Comparison of ENCODE assay signal across 26 cellular contexts in genomic region chr1:109885589-109885988, GRCh38. TPM values are rescaled to one million over a fixed set of nuclear protein-coding genes. Genes with fewer than 3 reads are reported as not detected.
A peak's percentile ranks its signal among the peaks of the same experiment; 100 is the strongest.
DNase-seq lines count a peak whose midpoint lies in the region; ATAC-seq and TF ChIP-seq lines count a peak whose summit lies in the region.
"Had no signal": no experiment of that assay in that cellular context is flagged by ENCODE, and none has a peak within 500 bp of the region (broad histone marks: within the 10 kb centered on the region; RNA-seq: fewer than 3 reads in every experiment).

No MANE protein-coding gene starts in this region.

- no peak for TF ChIP-seq RAD21 in Ishikawa (IDR thresholded peaks at IDR 0.05; ENCODE audit: low read depth)

- TF ChIP-seq CTCF in CD14-positive monocyte (IDR thresholded peaks at IDR 0.05): no peak
- no peak for TF ChIP-seq CTCF in spleen (IDR thresholded peaks at IDR 0.05 in 8 of 11, conservative IDR thresholded peaks at IDR 0.05 in 3 of 11)
- TF ChIP-seq CTCF in stomach (IDR thresholded peaks at IDR 0.05): no peak

- H3K4me3 ChIP-seq in spleen (no peak overlapping the region), stomach (no peak overlapping the region)
- H3K4me3 ChIP-seq: breast epithelium, gastroesophageal sphincter, GM23248, hepatocyte, neural progenitor cell, right atrium auricular region, smooth muscle cell, vagina had no signal

- H3K4me3 Mint-ChIP-seq in CD14-positive monocyte: peak overlapping the region in 1 of 2 donors; percentile 8
- H3K4me3 Mint-ChIP-seq: activated naive CD4-positive, alpha-beta T cell treated with anti-CD3 and anti-CD28 coated beads, Interleukin-2, amount 50 U/mL, for 24 hours; neural progenitor cell; stimulated activated naive CD8-positive, alpha-beta T cell treated with anti-CD3 and anti-CD28 coated beads, Interleukin-15, Interleukin-2, amounts not matched to agents 100 ng/mL and 50 ng/mL, for 24 hours had no signal

- DNase-seq in CD14-positive monocyte (ENCODE audit: low spot score) (no peak), iris pigment epithelial cell (ENCODE audit: low read depth) (peak; percentile 27), spleen (no peak), middle frontal gyrus (ENCODE audit: extremely low spot score, low spot score) (no peak), stomach (no peak)
- DNase-seq in activated naive CD4-positive, alpha-beta T cell treated with anti-CD3 and anti-CD28 coated beads, Interleukin-2, amount 50 U/mL, for 72 hours (ENCODE audit: low spot score in 2 of 2): no peak
- DNase-seq: activated CD4-positive, alpha-beta T cell treated with anti-CD3 and anti-CD28 coated beads for 4 hours; anterior cingulate cortex; C1 segment of cervical spinal cord; GM23248; KBM-7; NCI-H1436; NCI-H2081 treated with DMSO at 0.1 percent for 48 hours; stimulated activated CD4-positive, alpha-beta T cell treated with anti-CD3 and anti-CD28 coated beads, Interleukin-1b, Interleukin-23, amount 100 ng/mL, for 48 hours; T1000; WERI-Rb-1 had no signal

- H3K27ac ChIP-seq in spleen: peak overlapping the region in 5 of 8 donors; percentile 80 to 91 (median 86)
- no peak overlapping the region for H3K27ac ChIP-seq in stomach
- H3K27ac ChIP-seq: gastroesophageal sphincter, GM23248, hepatocyte, neural progenitor cell, right atrium auricular region, vagina, WERI-Rb-1 had no signal

- H3K36me3 ChIP-seq in spleen (no peaks in the 10 kb centered on the region), stomach (no peaks in the 10 kb centered on the region)
- H3K36me3 ChIP-seq: breast epithelium, gastroesophageal sphincter, neural progenitor cell, right atrium auricular region, vagina, WERI-Rb-1 had no signal

- H3K4me1 ChIP-seq in spleen: peaks cover 17 to 80% (median 57%) of the 10 kb centered on the region in 6 donors
- H3K4me1 ChIP-seq in stomach: peaks cover 7 to 19% (median 16%) of the 10 kb centered on the region in 4 donors
- H3K4me1 ChIP-seq: breast epithelium had no signal

- 69 to 90% (median 83%) methylated on average over 3 of the region's 3 CpGs for WGBS in spleen, 5 donors
- WGBS in stomach, 5 donors: 56 to 80% (median 66%) methylated on average over 3 of the region's 3 CpGs

- TF ChIP-seq POLR2A in spleen (IDR thresholded peaks at IDR 0.05) (no peak), stomach (IDR thresholded peaks at IDR 0.05) (no peak)

- H3K36me3 Mint-ChIP-seq in CD14-positive monocyte: peaks cover 0 to 6% of the 10 kb centered on the region in 2 donors
- H3K36me3 Mint-ChIP-seq in activated naive CD4-positive, alpha-beta T cell treated with anti-CD3 and anti-CD28 coated beads, Interleukin-2, amount 50 U/mL, for 72 hours: no peaks in the 10 kb centered on the region
- H3K36me3 Mint-ChIP-seq: activated naive CD4-positive, alpha-beta T cell treated with anti-CD3 and anti-CD28 coated beads, Interleukin-2, amount 50 U/mL, for 24 hours; neural progenitor cell had no signal

- intact Hi-C loops in CD14-positive monocyte (cut with micrococcal nuclease) (no loop called here), spleen (cut with DNase I; ENCODE audit: low total_unique reads) (no loop called here), stomach (cut with DNase I; ENCODE audit: low total_unique reads) (no loop called here)

- H3K4me1 Mint-ChIP-seq in CD14-positive monocyte: peaks cover 59% of the 10 kb centered on the region

- H3K27me3 Mint-ChIP-seq in CD14-positive monocyte (ENCODE audit: low read depth in 3 of 3): peaks cover 4 to 21% (median 19%) of the 10 kb centered on the region in 3 donors
- H3K27me3 Mint-ChIP-seq: activated naive CD4-positive, alpha-beta T cell treated with anti-CD3 and anti-CD28 coated beads, Interleukin-2, amount 50 U/mL, for 24 hours; stimulated activated naive CD8-positive, alpha-beta T cell treated with anti-CD3 and anti-CD28 coated beads, Interleukin-15, Interleukin-2, amounts not matched to agents 100 ng/mL and 50 ng/mL, for 24 hours had no signal

- H3K27ac Mint-ChIP-seq in CD14-positive monocyte: peak overlapping the region in 4 of 7 donors; percentile 31 to 87 (median 58)
- no peak overlapping the region for H3K27ac Mint-ChIP-seq in activated naive CD4-positive, alpha-beta T cell treated with anti-CD3 and anti-CD28 coated beads, Interleukin-2, amount 50 U/mL, for 72 hours
- H3K27ac Mint-ChIP-seq: activated naive CD4-positive, alpha-beta T cell treated with anti-CD3 and anti-CD28 coated beads, Interleukin-2, amount 50 U/mL, for 24 hours; stimulated activated naive CD8-positive, alpha-beta T cell treated with anti-CD3 and anti-CD28 coated beads, Interleukin-15, Interleukin-2, amounts not matched to agents 100 ng/mL and 50 ng/mL, for 24 hours had no signal

- peaks cover 0 to 2% (median 0%) of the 10 kb centered on the region in 7 donors for H3K9me3 Mint-ChIP-seq in CD14-positive monocyte
- no peaks in the 10 kb centered on the region for H3K9me3 Mint-ChIP-seq in activated naive CD4-positive, alpha-beta T cell treated with anti-CD3 and anti-CD28 coated beads, Interleukin-2, amount 50 U/mL, for 72 hours
- H3K9me3 Mint-ChIP-seq: neural progenitor cell; stimulated activated naive CD8-positive, alpha-beta T cell treated with anti-CD3 and anti-CD28 coated beads, Interleukin-15, Interleukin-2, amounts not matched to agents 100 ng/mL and 50 ng/mL, for 24 hours had no signal

- H3K9me3 ChIP-seq in spleen (no peaks in the 10 kb centered on the region), stomach (no peaks in the 10 kb centered on the region)
- H3K9me3 ChIP-seq: breast epithelium, gastroesophageal sphincter, right atrium auricular region, vagina had no signal

- H3K27me3 ChIP-seq in spleen (replicated peaks in 1 of 7) (no peaks in the 10 kb centered on the region), stomach (no peaks in the 10 kb centered on the region)
- H3K27me3 ChIP-seq: breast epithelium, gastroesophageal sphincter, hepatocyte, neural progenitor cell, right atrium auricular region, vagina had no signal

- no peak for ATAC-seq in activated naive CD4-positive, alpha-beta T cell treated with anti-CD3 and anti-CD28 coated beads, Interleukin-2, amount 50 U/mL, for 72 hours
- ATAC-seq: gastroesophageal sphincter had no signal

- no peak for TF ChIP-seq EP300 in Ishikawa (IDR thresholded peaks at IDR 0.05; ENCODE audit: borderline replicate concordance)
- no peak for TF ChIP-seq EP300 in stomach (IDR thresholded peaks at IDR 0.05)

TF ChIP-seq in Ishikawa, 13 proteins besides CTCF, POLR2A, EP300 and RAD21:
- TF ChIP-seq CEBPB (IDR thresholded peaks at IDR 0.05) (peak; percentile 68), TEAD4 (IDR thresholded peaks at IDR 0.05) (no peak)

RNA-seq across cellular contexts. Expression of gene CSF1, which starts 25.1 kb away (rescaled TPM):
- polyA plus RNA-seq in CD14-positive monocyte (under 1 TPM; 0.11 to 0.38 TPM), spleen (10 to 100 TPM in 1 of 3 donors, 1 to 10 TPM in 2; 5.8 to 17.3 (median 8.1) TPM), stomach (1 to 10 TPM; 6.6 to 9.8 (median 9.1) TPM)
- total RNA-seq in spleen (100 to 1,000 TPM in 4 of 7 donors, 10 to 100 TPM in 3; 54.2 to 207 (median 112) TPM), stomach (10 to 100 TPM in 4 of 5 donors, 1 to 10 TPM in 1; 9.4 to 82.3 (median 47.1) TPM)
- 10 to 100 TPM; 13.7 to 19.9 TPM for total RNA-seq in activated naive CD4-positive, alpha-beta T cell treated with anti-CD3 and anti-CD28 coated beads, Interleukin-2, amount 50 U/mL, for 72 hours

Comparison
In these comparisons a context has a peak if more than half of its experiments do, and no peak if none do; other contexts are left out.
1. H3K27ac Mint-ChIP-seq: peak in CD14-positive monocyte (4 of 7); none in activated naive CD4-positive, alpha-beta T cell treated with anti-CD3 and anti-CD28 coated beads, Interleukin-2, amount 50 U/mL, for 72 hours (0 of 2).
2. H3K27ac ChIP-seq: peak in spleen (5 of 8); none in stomach (0 of 5).